In genomic region chr4:26322349-26322748, GRCh38 we compare ENCODE assay signal across 10 cellular contexts. TPM values are rescaled to one million over a fixed set of nuclear protein-coding genes. Genes with fewer than 3 reads are reported as not detected.
DNase-seq lines count a peak whose midpoint lies in the region; ATAC-seq and TF ChIP-seq lines count a peak whose summit lies in the region.
"Had no signal": no experiment of that assay in that cellular context is flagged by ENCODE, and none has a peak within 500 bp of the region (broad histone marks: within the 10 kb centered on the region; RNA-seq: fewer than 3 reads in every experiment).

No MANE protein-coding gene starts in this region.

- H3K27ac Mint-ChIP-seq in activated T-cell treated with anti-CD3 and anti-CD28 coated beads, Interleukin-2, amount 50 U/mL, for 72 hours = peak overlapping the region; percentile 92
- peak overlapping the region; percentile 98 for H3K27ac Mint-ChIP-seq in activated T-helper 1 cell treated with anti-CD3 and anti-CD28 coated beads, Interleukin-12 subunit alpha, Interleukin-12 subunit beta, Interleukin-2, Interleukin-4 antibody, amounts not matched to agents 30 ng/mL and 10 ng/mL and 1 ng/mL, durations not matched to agents 14 hours and 24 hours and 36 hours
- H3K27ac Mint-ChIP-seq in immature natural killer cell = peak overlapping the region in 3 of 6 donors; percentile 86 to 97 (median 92)

- no peaks in the 10 kb centered on the region for H3K36me3 ChIP-seq in testis (ENCODE audit: low read depth, missing control alignments)

- no peaks in the 10 kb centered on the region for H3K27me3 Mint-ChIP-seq in activated T-cell treated with anti-CD3 and anti-CD28 coated beads, Interleukin-2, amount 50 U/mL, for 72 hours (ENCODE audit: low read depth)
- no peaks in the 10 kb centered on the region for H3K27me3 Mint-ChIP-seq in activated T-helper 1 cell treated with anti-CD3 and anti-CD28 coated beads, Interleukin-12 subunit alpha, Interleukin-12 subunit beta, Interleukin-2, Interleukin-4 antibody, amounts not matched to agents 30 ng/mL and 10 ng/mL and 1 ng/mL, durations not matched to agents 14 hours and 24 hours and 36 hours (ENCODE audit: insufficient read depth)
- peaks cover 23 to 30% (median 30%) of the 10 kb centered on the region in 3 donors for H3K27me3 Mint-ChIP-seq in immature natural killer cell (ENCODE audit: low read depth in 3 of 3)

- H3K4me3 ChIP-seq in testis = peak overlapping the region; percentile 74 to 78

- peaks cover 11 to 17% of the 10 kb centered on the region in 2 donors for H3K36me3 Mint-ChIP-seq in activated T-cell treated with anti-CD3 and anti-CD28 coated beads, Interleukin-2, amount 50 U/mL, for 72 hours (ENCODE audit: insufficient read depth in 2 of 2)
- H3K36me3 Mint-ChIP-seq in activated T-helper 1 cell treated with anti-CD3 and anti-CD28 coated beads, Interleukin-12 subunit alpha, Interleukin-12 subunit beta, Interleukin-2, Interleukin-4 antibody, amounts not matched to agents 30 ng/mL and 10 ng/mL and 1 ng/mL, durations not matched to agents 14 hours and 24 hours and 36 hours (ENCODE audit: low read depth) = peaks cover 37% of the 10 kb centered on the region
- no peaks in the 10 kb centered on the region for H3K36me3 Mint-ChIP-seq in immature natural killer cell

- no peaks in the 10 kb centered on the region for H3K9me3 ChIP-seq in testis

- WGBS in testis, 2 donors = 33 to 36% methylated on average over 7 of the region's 7 CpGs

- no peaks in the 10 kb centered on the region for H3K27me3 ChIP-seq in testis

- peaks cover 10% of the 10 kb centered on the region for H3K4me1 ChIP-seq in testis

- no peak for ATAC-seq in activated T-cell treated with anti-CD3 and anti-CD28 coated beads, Interleukin-2, amount 50 U/mL, for 72 hours (replicated peaks in 1 of 2)
- no peak for ATAC-seq in GM19328 (IDR thresholded peaks at IDR 0.05; ENCODE audit: unreplicated experiment)

- H3K4me1 Mint-ChIP-seq in activated T-cell treated with anti-CD3 and anti-CD28 coated beads, Interleukin-2, amount 50 U/mL, for 72 hours (ENCODE audit: low read depth) = peaks cover 44% of the 10 kb centered on the region
- peaks cover 38% of the 10 kb centered on the region for H3K4me1 Mint-ChIP-seq in activated T-helper 1 cell treated with anti-CD3 and anti-CD28 coated beads, Interleukin-12 subunit alpha, Interleukin-12 subunit beta, Interleukin-2, Interleukin-4 antibody, amounts not matched to agents 30 ng/mL and 10 ng/mL and 1 ng/mL, durations not matched to agents 14 hours and 24 hours and 36 hours (ENCODE audit: low read depth)
- peaks cover 28 to 51% of the 10 kb centered on the region in 2 donors for H3K4me1 Mint-ChIP-seq in immature natural killer cell

- peak overlapping the region; percentile 72 to 97 for H3K27ac ChIP-seq in testis

- peaks cover 4 to 8% of the 10 kb centered on the region in 2 donors for H3K9me3 Mint-ChIP-seq in activated T-cell treated with anti-CD3 and anti-CD28 coated beads, Interleukin-2, amount 50 U/mL, for 72 hours
- peaks cover 5% of the 10 kb centered on the region for H3K9me3 Mint-ChIP-seq in activated T-helper 1 cell treated with anti-CD3 and anti-CD28 coated beads, Interleukin-12 subunit alpha, Interleukin-12 subunit beta, Interleukin-2, Interleukin-4 antibody, amounts not matched to agents 30 ng/mL and 10 ng/mL and 1 ng/mL, durations not matched to agents 14 hours and 24 hours and 36 hours
- H3K9me3 Mint-ChIP-seq in immature natural killer cell = peaks cover 0 to 5% (median 0%) of the 10 kb centered on the region in 6 donors

- intact Hi-C loops in activated T-helper 1 cell treated with anti-CD3 and anti-CD28 coated beads, Interleukin-12 subunit alpha, Interleukin-12 subunit beta, Interleukin-2, Interleukin-4 antibody, amounts not matched to agents 30 ng/mL and 10 ng/mL and 1 ng/mL, durations not matched to agents 14 hours and 24 hours and 36 hours (cut with micrococcal nuclease) = loop anchor here (1.0 to 10.0 kb wide), 4 partner anchors 384 to 672 kb away; partner anchors contain the start of gene SEL1L3
- intact Hi-C loops in testis (cut with DNase I; ENCODE audit: low total_unique reads) = no loop called here

- peak overlapping the region; percentile 86 to 92 for H3K4me3 Mint-ChIP-seq in activated T-cell treated with anti-CD3 and anti-CD28 coated beads, Interleukin-2, amount 50 U/mL, for 72 hours
- H3K4me3 Mint-ChIP-seq in activated T-helper 1 cell treated with anti-CD3 and anti-CD28 coated beads, Interleukin-12 subunit alpha, Interleukin-12 subunit beta, Interleukin-2, Interleukin-4 antibody, amounts not matched to agents 30 ng/mL and 10 ng/mL and 1 ng/mL, durations not matched to agents 14 hours and 24 hours and 36 hours = peak overlapping the region; percentile 97
- H3K4me3 Mint-ChIP-seq in immature natural killer cell = peak overlapping the region; percentile 92 to 99 (median 95)

- no peak for TF ChIP-seq CTCF in testis (IDR thresholded peaks at IDR 0.05)

- no peak for TF ChIP-seq POLR2A in testis (IDR thresholded peaks at IDR 0.05)

- no peak for DNase-seq in activated T-cell treated with anti-CD3 and anti-CD28 coated beads, Interleukin-2, amount 50 U/mL, for 72 hours
- DNase-seq in activated T-cell treated with anti-CD3 and anti-CD28 coated beads, Interleukin-2, amount 50 U/mL, for 48 hours = no peak
- DNase-seq in activated T-helper 1 cell treated with anti-CD3 and anti-CD28 coated beads, Interleukin-12 subunit alpha, Interleukin-12 subunit beta, Interleukin-2, Interleukin-4 antibody, amounts not matched to agents 30 ng/mL and 10 ng/mL and 1 ng/mL, durations not matched to agents 14 hours and 24 hours and 36 hours (ENCODE audit: low spot score) = no peak
- DNase-seq in immature natural killer cell = no peak
- DNase-seq in testis = no peak
- DNase-seq in DMS114 treated with DMSO at 0.1 percent for 48 hours (lab: John Stamatoyannopoulos, UW; ENCODE audit: unreplicated experiment) = no peak
- DNase-seq in mucosa of gallbladder (ENCODE audit: low spot score) = no peak
- DNase-seq: activated gamma-delta T cell, DMS79 had no signal

RNA-seq across cellular contexts. Expression of gene RBPJ, which starts 1.5 kb away (rescaled TPM):
- total RNA-seq in activated T-cell treated with anti-CD3 and anti-CD28 coated beads, Interleukin-2, amount 50 U/mL, for 72 hours = 100 to 1,000 TPM; 104 to 136 TPM
- 455 and 472 TPM in 2 replicates for total RNA-seq in activated T-helper 1 cell treated with anti-CD3 and anti-CD28 coated beads, Interleukin-12 subunit alpha, Interleukin-12 subunit beta, Interleukin-2, Interleukin-4 antibody, amounts not matched to agents 30 ng/mL and 10 ng/mL and 1 ng/mL, durations not matched to agents 14 hours and 24 hours and 36 hours
- polyA plus RNA-seq in immature natural killer cell = 10 to 100 TPM; 39.8 to 67.3 (median 55.9) TPM
- 10 to 100 TPM; 57.7 to 75.8 TPM for total RNA-seq in testis
- polyA plus RNA-seq in testis (ENCODE audit: insufficient read depth, low read depth, low replicate concordance) = 71.6 TPM
- 72.1 TPM for total RNA-seq in mucosa of gallbladder
